Comparison of ENCODE assay signal across 14 cellular contexts in the genomic region with DNA sequence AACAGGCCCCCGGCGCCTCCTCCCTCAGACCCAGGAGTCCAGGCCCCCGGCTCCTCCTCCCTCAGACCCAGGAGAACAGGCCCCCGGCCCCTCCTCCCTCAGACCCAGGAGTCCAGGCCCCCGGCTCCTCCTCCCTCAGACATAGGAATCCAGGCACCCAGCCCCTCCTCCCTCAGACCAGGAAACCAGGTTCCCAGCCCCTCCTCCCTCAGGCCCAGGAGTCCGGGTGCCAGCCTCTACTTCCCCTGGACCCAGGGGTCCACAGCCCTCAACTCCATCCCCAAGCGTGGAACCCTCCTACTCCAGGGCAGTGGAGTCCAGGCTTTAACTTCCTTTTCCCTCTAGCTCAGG. TPM values are rescaled to one million over a fixed set of nuclear protein-coding genes. Genes with fewer than 3 reads are reported as not detected.
DNase-seq lines count a peak whose midpoint lies in the region; ATAC-seq, FAIRE-seq and TF ChIP-seq lines count a peak whose summit lies in the region.
"Had no signal": no experiment of that assay in that cellular context is flagged by ENCODE, and none has a peak within 500 bp of the region (broad histone marks: within the 10 kb centered on the region; RNA-seq: fewer than 3 reads in every experiment).

No MANE protein-coding gene starts in this region.

- H3K27ac ChIP-seq in VCaP (peak overlapping the region; percentile 97), gastrocnemius medialis (peak overlapping the region; percentile 37 to 69 (median 54))
- H3K27ac ChIP-seq: tibial artery had no signal

- no peak for TF ChIP-seq POLR2A in gastrocnemius medialis (IDR thresholded peaks at IDR 0.05)
- no peak for TF ChIP-seq POLR2A in GM12892 (IDR thresholded peaks at IDR 0.05; ENCODE audit: low read depth, low read length)

- peak overlapping the region; percentile 77 for H3K4me3 ChIP-seq in iPS-15b (ENCODE audit: low read depth, low read length)
- H3K4me3 ChIP-seq in gastrocnemius medialis: peak overlapping the region in 1 of 4 donors; percentile 17
- H3K4me3 ChIP-seq: HAP-1, tibial artery had no signal

- in situ Hi-C loops in gastrocnemius medialis (cut with MboI; ENCODE audit: low sequenced_read_pairs in 4 of 4): no loop called here

- FAIRE-seq in GM12892 (lab: Jason Lieb, UNC): no peak

- H3K36me3 Mint-ChIP-seq in HFFc6 (ENCODE audit: low read depth): peaks cover 5% of the 10 kb centered on the region; the same call in 1 of the 2 replicates

- no peaks in the 10 kb centered on the region for H3K9me3 Mint-ChIP-seq in HFFc6
- H3K9me3 Mint-ChIP-seq: CD8-positive, alpha-beta memory T cell had no signal

- no peaks in the 10 kb centered on the region for H3K27me3 ChIP-seq in iPS-15b (ENCODE audit: control insufficient read depth, insufficient read depth, low read length)
- H3K27me3 ChIP-seq in gastrocnemius medialis: peaks cover 4 to 18% (median 11%) of the 10 kb centered on the region in 3 donors

- H3K4me1 ChIP-seq in iPS-15b (ENCODE audit: control insufficient read depth, insufficient read depth, low read length) (peaks cover 3% of the 10 kb centered on the region), gastrocnemius medialis (peaks cover 0 to 4% of the 10 kb centered on the region in 2 donors)
- H3K4me1 ChIP-seq: HAP-1 had no signal

- H3K4me3 Mint-ChIP-seq in HFFc6: no peak overlapping the region

- intact Hi-C loops in gastrocnemius medialis (cut with DNase I; ENCODE audit: low total_unique reads): no loop called here

- peak overlapping the region; percentile 54 for H3K27ac Mint-ChIP-seq in HFFc6

- H3K27me3 Mint-ChIP-seq in HFFc6 (ENCODE audit: insufficient read depth): peaks cover 9% of the 10 kb centered on the region; the same call in 1 of the 2 replicates
- H3K27me3 Mint-ChIP-seq: CD8-positive, alpha-beta memory T cell had no signal

- ATAC-seq in gastrocnemius medialis: no peak
- no peak for ATAC-seq in stimulated activated naive CD8-positive, alpha-beta T cell treated with anti-CD3 and anti-CD28 coated beads, Interleukin-15, Interleukin-2, amounts not matched to agents 100 U/mL and 50 U/mL, for 24 hours

- peak overlapping the region; percentile 76 for H3K9ac ChIP-seq in iPS-15b (ENCODE audit: low read depth, low read length)

- H3K9me3 ChIP-seq in iPS-15b (ENCODE audit: control insufficient read depth, insufficient read depth, low read length) (no peaks in the 10 kb centered on the region), gastrocnemius medialis (no peaks in the 10 kb centered on the region)
- H3K9me3 ChIP-seq: HAP-1, tibial artery had no signal

- TF ChIP-seq CTCF in HFFc6 (IDR thresholded peaks at IDR 0.05) (no peak), VCaP (conservative IDR thresholded peaks at IDR 0.05) (no peak), gastrocnemius medialis (IDR thresholded peaks at IDR 0.05 in 4 of 5, conservative IDR thresholded peaks at IDR 0.05 in 1 of 5) (no peak)

- H3K36me3 ChIP-seq in iPS-15b (ENCODE audit: control insufficient read depth, insufficient read depth, low read length) (peaks cover 6% of the 10 kb centered on the region), gastrocnemius medialis (no peaks in the 10 kb centered on the region)
- H3K36me3 ChIP-seq: HAP-1 had no signal

- H3K4me1 Mint-ChIP-seq in HFFc6 (ENCODE audit: low read depth): peaks cover 5% of the 10 kb centered on the region; the same call in 1 of the 2 replicates

- DNase-seq in HFFc6 (no peak), gastrocnemius medialis (no peak), SIG-M5 (lab: John Stamatoyannopoulos, UW) (no peak), NCI-H2107 (lab: John Stamatoyannopoulos, UW) (no peak), GM12892 (ENCODE audit: insufficient read length) (no peak)
- DNase-seq in stimulated activated naive CD8-positive, alpha-beta T cell treated with anti-CD3 and anti-CD28 coated beads, Interleukin-15, Interleukin-2, amounts not matched to agents 100 U/mL and 50 U/mL, for 24 hours: no peak
- DNase-seq: activated CD4-positive, alpha-beta T cell treated with anti-CD3 and anti-CD28 coated beads, Interleukin-2, amount 50 U/mL, for 1 hour; activated naive CD4-positive, alpha-beta T cell; CD8-positive, alpha-beta memory T cell; NCI-H446 treated with DMSO at 0.1 percent for 48 hours; tibial artery had no signal

RNA-seq across cellular contexts. Expression of a gene that starts 0.6 kb away (rescaled TPM):
- under 1 TPM; 0.43 to 0.70 (median 0.55) TPM for total RNA-seq in HFFc6 (2021; fragmentation: NEBNext Ultra II Directional; extraction: Animal tissue kit (Norgen Biotek cat#: 25700))
- total RNA-seq in gastrocnemius medialis: 1 to 10 TPM in 1 of 4 donors, under 1 TPM in 1, not detected in 2; 0.87 to 1.6 TPM
- 0.42 TPM for polyA plus RNA-seq in GM12892 (2012; ENCODE audit: missing spikeins)

RNA-seq across cellular contexts. Expression of a gene that starts 12.9 kb away (rescaled TPM):
- total RNA-seq in HFFc6 (2021; fragmentation: NEBNext Ultra II Directional; extraction: Animal tissue kit (Norgen Biotek cat#: 25700)): 1 to 10 TPM; 3.7 to 7.6 (median 6.2) TPM
- total RNA-seq in gastrocnemius medialis: 10 to 100 TPM in 3 of 4 donors, 1 to 10 TPM in 1; 6.5 to 14.2 (median 11.9) TPM
- 3.1 TPM for polyA plus RNA-seq in GM12892 (2012; ENCODE audit: missing spikeins)

RNA-seq across cellular contexts. Expression of a gene that starts 17.0 kb away (rescaled TPM):
- total RNA-seq in HFFc6 (2021; fragmentation: NEBNext Ultra II Directional; extraction: Animal tissue kit (Norgen Biotek cat#: 25700)): 100 to 1,000 TPM; 263 to 354 (median 313) TPM
- total RNA-seq in gastrocnemius medialis: 10 to 100 TPM; 11.6 to 36.4 (median 19.3) TPM
- polyA plus RNA-seq in GM12892 (2012; ENCODE audit: missing spikeins): 9.9 TPM

RNA-seq across cellular contexts. Expression of a gene that starts 18.7 kb away (rescaled TPM):
- total RNA-seq in HFFc6 (2021; fragmentation: NEBNext Ultra II Directional; extraction: Animal tissue kit (Norgen Biotek cat#: 25700)): 10 to 100 TPM; 51.2 to 58.8 (median 54.4) TPM
- total RNA-seq in gastrocnemius medialis: 10 to 100 TPM; 40.9 to 48.9 (median 43.9) TPM
- 11.7 TPM for polyA plus RNA-seq in GM12892 (2012; ENCODE audit: missing spikeins)

RNA-seq across cellular contexts. Expression of a gene that starts 28.3 kb away (rescaled TPM):
- 1,000 to 10,000 TPM; 1,015 to 1,196 (median 1,082) TPM for total RNA-seq in HFFc6 (2021; fragmentation: NEBNext Ultra II Directional; extraction: Animal tissue kit (Norgen Biotek cat#: 25700))
- total RNA-seq in gastrocnemius medialis: 1,000 to 10,000 TPM; 1,002 to 1,381 (median 1,253) TPM
- 4,059 TPM for polyA plus RNA-seq in GM12892 (2012; ENCODE audit: missing spikeins)

Comparison
In these comparisons a context has a peak if more than half of its experiments do, and no peak if none do; other contexts are left out.
1. RNA of a gene that starts 17.0 kb away (total RNA-seq): 263 to 354 TPM in HFFc6; 11.6 to 36.4 TPM in gastrocnemius medialis; every median in the first group is over 4 times any median in the second.